ENCODE assay signal across 1 cellular context in genomic region chr12:114479831-114480230, GRCh38.
TF ChIP-seq lines count a peak whose summit lies in the region.

No MANE protein-coding gene starts in this region.

TF ChIP-seq in SK-N-SH, 30 proteins besides CTCF, POLR2A, EP300 and RAD21 (continued from another document):
- no peak for TF ChIP-seq REST (IDR thresholded peaks at IDR 0.05; ENCODE audit: low read depth, low read length)
- no peak for TF ChIP-seq RFX5 (IDR thresholded peaks at IDR 0.05; ENCODE audit: low read length)
- no peak for TF ChIP-seq CHD2 (IDR thresholded peaks at IDR 0.05; ENCODE audit: low read length, partially characterized antibody)
- no peak for TF ChIP-seq IRF3 (IDR thresholded peaks at IDR 0.05; ENCODE audit: low read depth, low read length)
- TF ChIP-seq RXRA (IDR thresholded peaks at IDR 0.05; ENCODE audit: borderline replicate concordance, low read depth), result no peak
- TF ChIP-seq POLR2AphosphoS5 (IDR thresholded peaks at IDR 0.05; ENCODE audit: low read depth, low read length), result no peak
- no peak for TF ChIP-seq ELF1 (IDR thresholded peaks at IDR 0.05)
- TF ChIP-seq GATA2 (CRISPR knock-in tag; IDR thresholded peaks at IDR 0.05), result no peak
